28 cellular contexts compared by ENCODE assay signal in genomic region chr3:15967577-15967976, GRCh38.
"Had no signal": no experiment of that assay in that cellular context is flagged by ENCODE, and none has a peak within 500 bp of the region (broad histone marks: within the 10 kb centered on the region; RNA-seq: fewer than 3 reads in every experiment).

No MANE protein-coding gene starts in this region.

- H3K4me3 ChIP-seq: colonic mucosa, coronary artery, dorsolateral prefrontal cortex, esophagus muscularis mucosa, esophagus squamous epithelium, gastrocnemius medialis, gastroesophageal sphincter, heart left ventricle, heart right ventricle had no signal

- H3K36me3 ChIP-seq: colonic mucosa, esophagus muscularis mucosa, esophagus squamous epithelium, gastrocnemius medialis, gastroesophageal sphincter, heart left ventricle, heart right ventricle had no signal

- FAIRE-seq: colon, endometrium, endothelial cell of umbilical vein, frontal cortex had no signal

- DNase-seq: colonic mucosa; cortex of kidney; dermis blood vessel endothelial cell; dorsolateral prefrontal cortex; effector CD4-positive, alpha-beta T cell; effector CD8-positive, alpha-beta T cell; effector memory CD4-positive, alpha-beta T cell; effector memory CD8-positive, alpha-beta T cell; endodermal cell; erythroblast; esophagus squamous epithelium; foreskin fibroblast; foreskin keratinocyte; foreskin melanocyte; gastrocnemius medialis; glutamatergic neuron; head of caudate nucleus; heart left ventricle; heart right ventricle had no signal

- H3K27ac ChIP-seq: colonic mucosa, coronary artery, dorsolateral prefrontal cortex, epithelial cell of prostate, esophagus muscularis mucosa, esophagus squamous epithelium, foreskin keratinocyte, gastroesophageal sphincter, heart left ventricle, heart right ventricle had no signal

- H3K27me3 ChIP-seq: colonic mucosa, dorsolateral prefrontal cortex, esophagus muscularis mucosa, esophagus squamous epithelium, gastrocnemius medialis, gastroesophageal sphincter, heart left ventricle, heart right ventricle had no signal

- H3K9me3 ChIP-seq: colonic mucosa, esophagus muscularis mucosa, esophagus squamous epithelium, gastrocnemius medialis, gastroesophageal sphincter had no signal

- ATAC-seq: effector memory CD8-positive, alpha-beta T cell; esophagus mucosa; foreskin keratinocyte; gastrocnemius medialis; gastroesophageal sphincter; heart left ventricle; heart right ventricle had no signal

- H3K4me1 ChIP-seq: colonic mucosa, esophagus squamous epithelium, foreskin keratinocyte had no signal
